Comparison of ENCODE assay signal across 8 cellular contexts in the genomic region with DNA sequence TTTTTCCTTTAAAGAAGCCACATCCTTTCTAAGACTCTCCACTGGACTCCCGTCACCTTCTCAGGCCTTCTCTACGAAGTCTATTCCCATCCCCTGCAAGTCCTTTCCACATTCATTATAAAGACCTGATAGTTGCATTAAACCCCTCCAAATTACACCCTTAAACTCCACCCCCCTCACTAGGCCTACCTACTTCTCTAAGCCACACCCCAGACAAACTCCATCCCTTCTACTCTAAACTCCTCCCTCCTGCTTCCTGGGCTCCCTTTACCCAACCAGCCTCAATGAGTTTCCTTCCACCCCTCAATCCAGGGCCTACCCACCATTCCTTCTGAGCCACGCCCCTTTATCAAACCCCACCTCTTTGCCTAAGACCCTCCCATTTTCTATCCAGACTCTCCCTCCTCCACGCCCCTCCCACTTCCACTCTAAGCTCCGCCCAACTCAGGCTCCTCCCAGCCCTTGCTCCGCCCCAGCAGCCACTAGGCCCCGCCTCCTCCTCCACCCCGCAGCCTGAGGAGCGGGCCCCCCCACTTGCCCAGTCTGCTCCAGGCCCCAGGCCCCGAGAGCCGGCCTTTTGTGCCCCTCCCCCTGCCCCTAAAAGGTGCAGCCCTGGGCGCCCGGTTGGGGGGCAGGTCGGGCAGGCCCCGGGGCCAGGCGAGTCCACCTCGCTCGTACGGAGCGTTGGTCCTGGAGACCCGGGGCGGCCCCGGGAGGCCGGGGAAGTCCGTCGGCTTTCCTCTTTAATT. TPM values are rescaled to one million over a fixed set of nuclear protein-coding genes. Genes with fewer than 3 reads are reported as not detected.
DNase-seq lines count a peak whose midpoint lies in the region; TF ChIP-seq lines count a peak whose summit lies in the region.

No MANE protein-coding gene starts in this region.

- peak overlapping the region; percentile 100; a peak in 6 of 7 replicates for H3K27ac Mint-ChIP-seq in H9

- H2BK12ac ChIP-seq in H9 (ENCODE audit: insufficient read length, low read depth, low read length) = no peak overlapping the region

- H2BK15ac ChIP-seq in H9 (ENCODE audit: low read depth, low read length) = no peak overlapping the region

- no peaks in the 10 kb centered on the region for H3K79me2 ChIP-seq in H9 (ENCODE audit: insufficient read depth, low read length)
- 0 out of 2 replicates have a peak, but pooled peaks cover 7% of the 10 kb centered on the region for H3K79me2 ChIP-seq in MM.1S (ENCODE audit: low read length)

- H3T11ph ChIP-seq in H9 (ENCODE audit: low read length) = no peak overlapping the region

- H3K4me2 ChIP-seq in H9 (ENCODE audit: insufficient read depth, insufficient read length, low read length) (peak overlapping the region; percentile 51), MM.1S (ENCODE audit: low read depth, low read length) (peak overlapping the region; percentile 48; the same call in 1 of the 2 replicates)

- H3K4me1 Mint-ChIP-seq in H9 = peaks cover 25 to 35% of the 10 kb centered on the region in 2 experiments

- no peak overlapping the region for H4K91ac ChIP-seq in H9 (ENCODE audit: insufficient read length, low read depth, low read length)

- no peak overlapping the region for H4K5ac ChIP-seq in H9 (ENCODE audit: insufficient read length, low read depth, low read length)

- no peaks in the 10 kb centered on the region for H3K79me1 ChIP-seq in H9 (ENCODE audit: insufficient read depth, low read depth, low read length, poor library complexity, severe bottlenecking)

- no peaks in the 10 kb centered on the region for H3K27me3 Mint-ChIP-seq in H9 (ENCODE audit: low read depth)

- no peak overlapping the region for H3K4ac ChIP-seq in H9 (ENCODE audit: low read depth, low read length)

- H3K9me3 ChIP-seq in ES-I3 (ENCODE audit: control insufficient read depth, insufficient read depth, low read length) (no peaks in the 10 kb centered on the region), H9 (ENCODE audit: control insufficient read depth, low read depth, low read length) (no peaks in the 10 kb centered on the region), MM.1S (replicated peaks; ENCODE audit: insufficient read depth, low read length) (no peaks in the 10 kb centered on the region), neutrophil (no peaks in the 10 kb centered on the region)

- H3K18ac ChIP-seq in H9 (ENCODE audit: insufficient read length, low read depth, low read length) = peak overlapping the region; percentile 74

- no peak overlapping the region for H2AFZ ChIP-seq in H9 (ENCODE audit: low read length)
- peak overlapping the region; percentile 63 for H2AFZ ChIP-seq in MM.1S (ENCODE audit: low read length)

- H3K23me2 ChIP-seq in H9 (ENCODE audit: insufficient read length, low read depth, low read length, poor library complexity, severe bottlenecking) = no peaks in the 10 kb centered on the region

- no peak overlapping the region for H3K23ac ChIP-seq in H9 (ENCODE audit: insufficient read length, low read depth, low read length)

- no CpG with 5 or more reads among the region's 26 CpGs for WGBS in H9 (ENCODE audit: extremely low coverage, insufficient read length, low lambda C conversion rate)

- peaks cover 2 to 4% of the 10 kb centered on the region in 2 experiments; a peak in 2 of 5 replicates for H3K9me3 Mint-ChIP-seq in H9

- peak overlapping the region; percentile 95 to 96 for H3K4me3 Mint-ChIP-seq in H9

- peaks cover 25 to 32% (median 29%) of the 10 kb centered on the region in 3 experiments; a peak in 6 of 7 replicates for H3K36me3 Mint-ChIP-seq in H9 (ENCODE audit: insufficient read depth in 1 of 3, low read depth in 3 of 3)

- H3K36me3 ChIP-seq in ES-I3 (ENCODE audit: insufficient read depth, low read length) (no peaks in the 10 kb centered on the region), MM.1S (replicated peaks; ENCODE audit: insufficient read depth, low read length) (no peaks in the 10 kb centered on the region), neutrophil (peaks cover 23% of the 10 kb centered on the region)

- H3K4me1 ChIP-seq in ES-I3 (ENCODE audit: insufficient read depth, low read length) (0 out of 2 replicates have a peak, but pooled peaks cover 5% of the 10 kb centered on the region), H9 (ENCODE audit: insufficient read depth, low read length) (peaks cover 2% of the 10 kb centered on the region; the same call in 1 of the 2 replicates), MM.1S (ENCODE audit: low read length) (peaks cover 7% of the 10 kb centered on the region; the same call in 1 of the 2 replicates), neutrophil (ENCODE audit: control insufficient read depth in 1 of 2, insufficient read depth in 1 of 2, low read depth in 1 of 2, low read length in 1 of 2) (peaks cover 15 to 22% of the 10 kb centered on the region in 2 experiments)

- TF ChIP-seq CTCF in H9 (conservative IDR thresholded peaks at IDR 0.05) (no peak), MM.1S (IDR thresholded peaks at IDR 0.05; ENCODE audit: low read length) (no peak), neutrophil (IDR thresholded peaks at IDR 0.05) (no peak)

- H3K9ac ChIP-seq in ES-I3 (ENCODE audit: low read depth, low read length) = peak overlapping the region; percentile 66
- no peak overlapping the region for H3K9ac ChIP-seq in H9 (ENCODE audit: extremely low read depth, insufficient read length, low read length)
- peak overlapping the region; percentile 89 for H3K9ac ChIP-seq in MM.1S (ENCODE audit: low read length)

- no peaks in the 10 kb centered on the region for H3K9me2 ChIP-seq in MM.1S (replicated peaks; ENCODE audit: insufficient read depth, low read length)

- H2BK5ac ChIP-seq in H9 (ENCODE audit: insufficient read length, low read length) = no peak overlapping the region

- no peak overlapping the region for H2AK5ac ChIP-seq in H9 (ENCODE audit: insufficient read length, low read length)

- H2BK20ac ChIP-seq in H9 (ENCODE audit: low read depth, low read length, poor library complexity, severe bottlenecking) = no peak overlapping the region

- no peak overlapping the region for H3K14ac ChIP-seq in H9 (ENCODE audit: insufficient read depth, low read length)

- H4K8ac ChIP-seq in H9 (replicated peaks; ENCODE audit: insufficient read length, low read depth, low read length) = no peak overlapping the region

- no peak overlapping the region for H3K56ac ChIP-seq in H9 (ENCODE audit: insufficient read length, low read depth, low read length)

- no peaks in the 10 kb centered on the region for H3K27me3 ChIP-seq in H9 (ENCODE audit: insufficient read depth, low read length)
- H3K27me3 ChIP-seq in MM.1S (replicated peaks; ENCODE audit: insufficient read depth, low read length) = no peaks in the 10 kb centered on the region
- H3K27me3 ChIP-seq in neutrophil = no peaks in the 10 kb centered on the region

- H3K4me3 ChIP-seq in MM.1S (ENCODE audit: low read length) (peak overlapping the region; percentile 68), neutrophil (ENCODE audit: low read depth in 1 of 2, low read length in 1 of 2) (peak overlapping the region; percentile 86 to 89)

- peaks cover 21% of the 10 kb centered on the region for H3F3A ChIP-seq in MM.1S (ENCODE audit: insufficient read depth, low read length)

- DNase-seq in H9 (peak; percentile 98), MM.1S (peak; percentile 88), SIG-M5 (lab: John Stamatoyannopoulos, UW) (peak; percentile 79), foreskin melanocyte (peak; percentile 94), substantia nigra (lab: John Stamatoyannopoulos, UW) (peak; percentile 67 to 98 (median 90))
- DNase-seq in activated gamma-delta T cell treated with anti-CD3 and anti-CD28 coated beads, Interleukin-2, amount 50 U/mL, for 16 hours (ENCODE audit: low read depth) = peak; percentile 86

- H4K20me1 ChIP-seq in H9 (ENCODE audit: control insufficient read depth, insufficient read depth, insufficient read length) = no peaks in the 10 kb centered on the region
- H4K20me1 ChIP-seq in MM.1S (ENCODE audit: insufficient read depth, low read length) = no peaks in the 10 kb centered on the region

- H3K27ac ChIP-seq in H9 (ENCODE audit: insufficient read length, low read depth, low read length) (no peak overlapping the region), MM.1S (ENCODE audit: low read length) (peak overlapping the region; percentile 80), neutrophil (peak overlapping the region; percentile 95), substantia nigra (ENCODE audit: low read depth, low read length, poor library complexity, severe bottlenecking) (peak overlapping the region; percentile 100)

- H2BK120ac ChIP-seq in H9 (ENCODE audit: low read depth, low read length, poor library complexity, severe bottlenecking) = no peak overlapping the region

RNA-seq across cellular contexts. Expression of gene FIZ1, which starts 0.4 kb away (rescaled TPM):
- 21.5 and 25.2 TPM in 2 replicates for total RNA-seq in H9 (2021)

RNA-seq across cellular contexts. Expression of gene ZNF524, which starts 1.2 kb away (rescaled TPM):
- 2.9 and 3.0 TPM in 2 replicates for total RNA-seq in H9 (2021)

RNA-seq across cellular contexts. Expression of gene ZNF865, which starts 6.6 kb away (rescaled TPM):
- total RNA-seq in H9 (2021) = 13.8 and 14.3 TPM in 2 replicates

RNA-seq across cellular contexts. Expression of gene ZNF579, which starts 18.2 kb away (rescaled TPM):
- 19.9 and 21.5 TPM in 2 replicates for total RNA-seq in H9 (2021)

RNA-seq across cellular contexts. Expression of gene ZNF784, which starts 25.5 kb away (rescaled TPM):
- total RNA-seq in H9 (2021) = 9.9 and 10.7 TPM in 2 replicates
